11 cellular contexts compared by ENCODE assay signal in genomic region chr2:68284896-68285295, GRCh38. TPM values are rescaled to one million over a fixed set of nuclear protein-coding genes. Genes with fewer than 3 reads are reported as not detected.
A peak's percentile ranks its signal among the peaks of the same experiment; 100 is the strongest.
DNase-seq lines count a peak whose midpoint lies in the region; ATAC-seq and TF ChIP-seq lines count a peak whose summit lies in the region.
"Had no signal": no experiment of that assay in that cellular context is flagged by ENCODE, and none has a peak within 500 bp of the region (broad histone marks: within the 10 kb centered on the region; RNA-seq: fewer than 3 reads in every experiment).

No MANE protein-coding gene starts in this region.

- H3K27me3 ChIP-seq in left lung: no peaks in the 10 kb centered on the region

- H3K4me3 ChIP-seq in AG09309 (ENCODE audit: control insufficient read depth, low read depth, low read length): no peak overlapping the region
- H3K4me3 ChIP-seq in left lung: no peak overlapping the region

- H3K27ac ChIP-seq in caudate nucleus (ENCODE audit: low read depth, low read length) (peak overlapping the region; percentile 75), left lung (no peak overlapping the region)

- peak; percentile 9 for ATAC-seq in left lung
- no peak for ATAC-seq in GM18861 (IDR thresholded peaks at IDR 0.05; ENCODE audit: unreplicated experiment)
- ATAC-seq in HG02678 (IDR thresholded peaks at IDR 0.05; ENCODE audit: unreplicated experiment): no peak

- peak; percentile 57 for DNase-seq in AG09309 (ENCODE audit: low read depth)
- peak; percentile 66 for DNase-seq in NCI-H1694 (lab: John Stamatoyannopoulos, UW)
- peak in 45 of 61 donors; percentile 6 to 94 (median 61) for DNase-seq in caudate nucleus (lab: John Stamatoyannopoulos, UW)
- no peak for DNase-seq in left lung
- no peak for DNase-seq in DMS53 treated with DMSO at 0.1 percent for 48 hours (lab: John Stamatoyannopoulos, UW; ENCODE audit: unreplicated experiment)
- no peak for DNase-seq in NCI-H2196 treated with DMSO at 0.1 percent for 48 hours (lab: John Stamatoyannopoulos, UW; ENCODE audit: unreplicated experiment)
- DNase-seq: CD4-positive, CD25-positive, alpha-beta regulatory T cell; H9 had no signal

- peaks cover 0 to 17% of the 10 kb centered on the region in 2 donors for H3K4me1 ChIP-seq in left lung

- intact Hi-C loops in left lung (cut with DNase I): loop anchor here in 1 of 2 donors (5.0 to 10.0 kb wide), 2 partner anchors 50 to 163 kb away; no protein-coding TSS in a partner anchor

- no peak for TF ChIP-seq CTCF in AG09309 (IDR thresholded peaks at IDR 0.05; ENCODE audit: control insufficient read depth, insufficient read depth, low read depth, low read length, missing control alignments)
- TF ChIP-seq CTCF in left lung (IDR thresholded peaks at IDR 0.05): no peak

- no peaks in the 10 kb centered on the region for H3K36me3 ChIP-seq in left lung

- H3K9me3 ChIP-seq in left lung: no peaks in the 10 kb centered on the region

RNA-seq across cellular contexts. Expression of gene PPP3R1, which starts 32.6 kb away (rescaled TPM):
- 10 to 100 TPM; 50.2 to 69.0 TPM for total RNA-seq in left lung

RNA-seq across cellular contexts. Expression of gene CNRIP1, which starts 34.9 kb away (rescaled TPM):
- 10 to 100 TPM; 16.9 to 20.1 TPM for total RNA-seq in left lung
- total RNA-seq: CD4-positive, CD25-positive, alpha-beta regulatory T cell; progenitor cell of endocrine pancreas had no signal

Comparison
In these comparisons a context has a peak if more than half of its experiments do, and no peak if none do; other contexts are left out.
1. DNase-seq: peak in AG09309 (single experiment), NCI-H1694 (single experiment) and caudate nucleus (45 of 61); none in left lung (0 of 2), DMS53 treated with DMSO at 0.1 percent for 48 hours (single experiment) and NCI-H2196 treated with DMSO at 0.1 percent for 48 hours (single experiment).